Comparison of ENCODE assay signal across 14 cellular contexts in the genomic region with DNA sequence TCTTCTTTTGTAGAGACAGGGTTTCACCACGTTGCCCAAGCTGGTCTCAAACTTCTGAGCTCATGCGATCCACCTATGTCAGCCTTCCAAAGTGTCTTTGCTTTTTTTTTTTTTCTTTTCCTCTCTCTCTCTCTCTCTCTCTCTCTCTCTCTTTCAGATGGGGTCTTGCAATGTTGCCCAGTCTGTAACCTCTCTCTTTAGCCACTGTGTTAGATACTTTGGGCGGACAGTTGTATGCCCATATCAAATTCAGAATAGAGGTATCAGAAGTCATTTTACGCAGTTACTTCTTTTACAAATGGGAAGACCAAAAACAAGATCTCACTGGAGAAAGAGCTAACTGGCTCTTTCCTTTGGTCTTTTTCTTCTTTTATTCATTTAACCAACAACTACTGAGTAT. TPM values are rescaled to one million over a fixed set of nuclear protein-coding genes. Genes with fewer than 3 reads are reported as not detected.
DNase-seq lines count a peak whose midpoint lies in the region; ATAC-seq and TF ChIP-seq lines count a peak whose summit lies in the region.
"Had no signal": no experiment of that assay in that cellular context is flagged by ENCODE, and none has a peak within 500 bp of the region (broad histone marks: within the 10 kb centered on the region; RNA-seq: fewer than 3 reads in every experiment).

No MANE protein-coding gene starts in this region.

- 94 to 97% methylated on average over 4 of the region's 4 CpGs for WGBS in tibial nerve, 2 donors
- no CpG with 5 or more reads among the region's 4 CpGs for WGBS in H9 (ENCODE audit: extremely low coverage, insufficient read length, low lambda C conversion rate)

- TF ChIP-seq POLR2A in tibial nerve (IDR thresholded peaks at IDR 0.05), result no peak

- H3K79me2 ChIP-seq in H9 (ENCODE audit: insufficient read depth, low read length), result no peaks in the 10 kb centered on the region; the same call in 1 of the 2 replicates

- no peak for ATAC-seq in central memory CD8-positive, alpha-beta T cell (replicated peaks; ENCODE audit: extremely low read depth, poor library complexity, severe bottlenecking)
- ATAC-seq in naive B cell (ENCODE audit: low read depth in 2 of 2), result no peak
- ATAC-seq: GM12878 had no signal

- no peaks in the 10 kb centered on the region for H3K79me1 ChIP-seq in H9 (ENCODE audit: insufficient read depth, low read depth, low read length, poor library complexity, severe bottlenecking)

- H4K91ac ChIP-seq in H9 (ENCODE audit: insufficient read length, low read depth, low read length), result no peak overlapping the region

- H3K9ac ChIP-seq in H9 (ENCODE audit: extremely low read depth, insufficient read length, low read length), result no peak overlapping the region

- H3K4me1 Mint-ChIP-seq in activated naive CD4-positive, alpha-beta T cell treated with anti-CD3 and anti-CD28 coated beads, Interleukin-2, amount 10 ng/mL, durations not matched to agents 7 days and 5 days, result peaks cover 21% of the 10 kb centered on the region
- peaks cover 27% of the 10 kb centered on the region for H3K4me1 Mint-ChIP-seq in activated naive CD4-positive, alpha-beta T cell treated with anti-CD3 and anti-CD28 coated beads for 36 hours (ENCODE audit: low read depth)
- H3K4me1 Mint-ChIP-seq in central memory CD8-positive, alpha-beta T cell, result peaks cover 14% of the 10 kb centered on the region
- H3K4me1 Mint-ChIP-seq in naive B cell (peaks cover 20 to 35% (median 23%) of the 10 kb centered on the region in 3 donors), H9 (peaks cover 41% of the 10 kb centered on the region in 2 experiments)

- no peak overlapping the region for H2AK5ac ChIP-seq in H9 (ENCODE audit: insufficient read length, low read length)

- no peaks in the 10 kb centered on the region for H3K36me3 Mint-ChIP-seq in activated naive CD4-positive, alpha-beta T cell treated with anti-CD3 and anti-CD28 coated beads, Interleukin-2, amount 10 ng/mL, durations not matched to agents 7 days and 5 days
- no peaks in the 10 kb centered on the region for H3K36me3 Mint-ChIP-seq in activated naive CD4-positive, alpha-beta T cell treated with anti-CD3 and anti-CD28 coated beads for 36 hours (ENCODE audit: low read depth)
- no peaks in the 10 kb centered on the region for H3K36me3 Mint-ChIP-seq in central memory CD8-positive, alpha-beta T cell (ENCODE audit: insufficient read depth)
- H3K36me3 Mint-ChIP-seq in naive B cell, result no peaks in the 10 kb centered on the region
- peaks cover 7 to 13% (median 9%) of the 10 kb centered on the region in 3 experiments; a peak in 5 of 7 replicates for H3K36me3 Mint-ChIP-seq in H9 (ENCODE audit: insufficient read depth in 1 of 3, low read depth in 3 of 3)

- H4K20me1 ChIP-seq in H9 (ENCODE audit: control insufficient read depth, insufficient read depth, insufficient read length), result no peaks in the 10 kb centered on the region

- peaks cover 0 to 56% (median 12%) of the 10 kb centered on the region in 4 donors for H3K4me1 ChIP-seq in tibial nerve
- 0 out of 2 replicates have a peak, but pooled peaks cover 3% of the 10 kb centered on the region for H3K4me1 ChIP-seq in BE2C
- peaks cover 7% of the 10 kb centered on the region; the same call in 1 of the 2 replicates for H3K4me1 ChIP-seq in H9 (ENCODE audit: insufficient read depth, low read length)

- H2BK12ac ChIP-seq in H9 (ENCODE audit: insufficient read length, low read depth, low read length), result no peak overlapping the region

- no peak overlapping the region for H2BK20ac ChIP-seq in H9 (ENCODE audit: low read depth, low read length, poor library complexity, severe bottlenecking)

- H3K27me3 ChIP-seq in tibial nerve (no peaks in the 10 kb centered on the region), BE2C (no peaks in the 10 kb centered on the region), H9 (ENCODE audit: insufficient read depth, low read length) (no peaks in the 10 kb centered on the region)

- no peak overlapping the region for H3K4ac ChIP-seq in H9 (ENCODE audit: low read depth, low read length)

- H3K4me3 Mint-ChIP-seq in activated naive CD4-positive, alpha-beta T cell treated with anti-CD3 and anti-CD28 coated beads, Interleukin-2, amount 10 ng/mL, durations not matched to agents 7 days and 5 days, result no peak overlapping the region
- H3K4me3 Mint-ChIP-seq in activated naive CD4-positive, alpha-beta T cell treated with anti-CD3 and anti-CD28 coated beads for 36 hours, result no peak overlapping the region
- no peak overlapping the region for H3K4me3 Mint-ChIP-seq in central memory CD8-positive, alpha-beta T cell
- peak overlapping the region in 7 of 8 donors; percentile 3 to 87 (median 62) for H3K4me3 Mint-ChIP-seq in naive B cell
- no peak overlapping the region for H3K4me3 Mint-ChIP-seq in H9

- no peak overlapping the region for H4K8ac ChIP-seq in H9 (replicated peaks; ENCODE audit: insufficient read length, low read depth, low read length)

- no peak overlapping the region for H3K23ac ChIP-seq in H9 (ENCODE audit: insufficient read length, low read depth, low read length)

- peaks cover 0 to 11% (median 0%) of the 10 kb centered on the region in 3 donors for H3K36me3 ChIP-seq in tibial nerve
- no peaks in the 10 kb centered on the region for H3K36me3 ChIP-seq in BE2C

- CTCF ChIA-PET in activated naive CD4-positive, alpha-beta T cell treated with anti-CD3 and anti-CD28 coated beads, Interleukin-2, amount 10 ng/mL, durations not matched to agents 7 days and 5 days (lab: Charles Lee), result interaction anchor here (0.6 to 0.7 kb wide), 2 partner anchors 62 to 219 kb away, joined by 3 to 5 read pairs; no protein-coding TSS in a partner anchor
- CTCF ChIA-PET in activated naive CD4-positive, alpha-beta T cell treated with anti-CD3 and anti-CD28 coated beads for 36 hours (lab: Charles Lee), result interaction anchor here (0.7 to 1.1 kb wide), 2 partner anchors 29 to 227 kb away, joined by 3 to 4 read pairs; no protein-coding TSS in a partner anchor

- H3K9me3 Mint-ChIP-seq in activated naive CD4-positive, alpha-beta T cell treated with anti-CD3 and anti-CD28 coated beads, Interleukin-2, amount 10 ng/mL, durations not matched to agents 7 days and 5 days, result no peaks in the 10 kb centered on the region
- peaks cover 2% of the 10 kb centered on the region for H3K9me3 Mint-ChIP-seq in activated naive CD4-positive, alpha-beta T cell treated with anti-CD3 and anti-CD28 coated beads for 36 hours
- H3K9me3 Mint-ChIP-seq in central memory CD8-positive, alpha-beta T cell, result no peaks in the 10 kb centered on the region
- H3K9me3 Mint-ChIP-seq in naive B cell (peaks cover 0 to 3% (median 0%) of the 10 kb centered on the region in 7 donors), H9 (no peaks in the 10 kb centered on the region)
- H3K9me3 Mint-ChIP-seq: immature natural killer cell had no signal

- H4K5ac ChIP-seq in H9 (ENCODE audit: insufficient read length, low read depth, low read length), result no peak overlapping the region

- H3K4me2 ChIP-seq in H9 (ENCODE audit: insufficient read depth, insufficient read length, low read length), result no peak overlapping the region

- no peak overlapping the region for H2BK5ac ChIP-seq in H9 (ENCODE audit: insufficient read length, low read length)

- H3K4me3 ChIP-seq in tibial nerve, result peak overlapping the region in 1 of 4 donors; percentile 19
- no peak overlapping the region for H3K4me3 ChIP-seq in BE2C (ENCODE audit: low read depth, low read length)
- H3K4me3 ChIP-seq: GM12878 had no signal

- no peak for TF ChIP-seq EP300 in tibial nerve (IDR thresholded peaks at IDR 0.05)

- H3K27ac ChIP-seq in tibial nerve, result peak overlapping the region in 3 of 4 donors; percentile 41 to 79 (median 79)
- H3K27ac ChIP-seq in H9 (ENCODE audit: insufficient read length, low read depth, low read length), result no peak overlapping the region

- H2BK15ac ChIP-seq in H9 (ENCODE audit: low read depth, low read length), result no peak overlapping the region

- H3K27ac Mint-ChIP-seq in activated naive CD4-positive, alpha-beta T cell treated with anti-CD3 and anti-CD28 coated beads, Interleukin-2, amount 10 ng/mL, durations not matched to agents 7 days and 5 days, result peak overlapping the region; percentile 77
- H3K27ac Mint-ChIP-seq in activated naive CD4-positive, alpha-beta T cell treated with anti-CD3 and anti-CD28 coated beads for 36 hours, result no peak overlapping the region
- peak overlapping the region; percentile 22 for H3K27ac Mint-ChIP-seq in central memory CD8-positive, alpha-beta T cell (ENCODE audit: low read depth)
- peak overlapping the region in 3 of 6 donors; percentile 47 to 95 (median 94) for H3K27ac Mint-ChIP-seq in naive B cell
- H3K27ac Mint-ChIP-seq in H9, result no peak overlapping the region

- no peaks in the 10 kb centered on the region for H3K23me2 ChIP-seq in H9 (ENCODE audit: insufficient read length, low read depth, low read length, poor library complexity, severe bottlenecking)

- no peak overlapping the region for H3K18ac ChIP-seq in H9 (ENCODE audit: insufficient read length, low read depth, low read length)

- no peak for DNase-seq in activated naive CD4-positive, alpha-beta T cell treated with anti-CD3 and anti-CD28 coated beads, Interleukin-2, amount 10 ng/mL, durations not matched to agents 7 days and 5 days
- no peak for DNase-seq in activated naive CD4-positive, alpha-beta T cell treated with anti-CD3 and anti-CD28 coated beads for 36 hours
- DNase-seq in central memory CD8-positive, alpha-beta T cell (ENCODE audit: low spot score in 2 of 2), result no peak
- no peak for DNase-seq in naive B cell
- DNase-seq in tibial nerve (ENCODE audit: low spot score in 2 of 2), result no peak
- no peak for DNase-seq in BE2C
- DNase-seq in H9, result no peak
- DNase-seq in COLO668 (lab: John Stamatoyannopoulos, UW; ENCODE audit: unreplicated experiment), result no peak
- DNase-seq: activated CD4-positive, alpha-beta T cell treated with anti-CD3 and anti-CD28 coated beads for 1 hour; immature natural killer cell had no signal

- H3T11ph ChIP-seq in H9 (ENCODE audit: low read length), result no peak overlapping the region

- TF ChIP-seq CTCF in tibial nerve (IDR thresholded peaks at IDR 0.05) (no peak), BE2C (IDR thresholded peaks at IDR 0.05; ENCODE audit: low read depth, low read length) (no peak), H9 (conservative IDR thresholded peaks at IDR 0.05) (no peak)

- H3K27me3 Mint-ChIP-seq in activated naive CD4-positive, alpha-beta T cell treated with anti-CD3 and anti-CD28 coated beads, Interleukin-2, amount 10 ng/mL, durations not matched to agents 7 days and 5 days, result no peaks in the 10 kb centered on the region
- H3K27me3 Mint-ChIP-seq in activated naive CD4-positive, alpha-beta T cell treated with anti-CD3 and anti-CD28 coated beads for 36 hours (ENCODE audit: low read depth), result no peaks in the 10 kb centered on the region
- no peaks in the 10 kb centered on the region for H3K27me3 Mint-ChIP-seq in central memory CD8-positive, alpha-beta T cell
- H3K27me3 Mint-ChIP-seq in naive B cell, result no peaks in the 10 kb centered on the region
- no peaks in the 10 kb centered on the region for H3K27me3 Mint-ChIP-seq in H9 (ENCODE audit: low read depth)

- H3K56ac ChIP-seq in H9 (ENCODE audit: insufficient read length, low read depth, low read length), result no peak overlapping the region

- no peak overlapping the region for H2BK120ac ChIP-seq in H9 (ENCODE audit: low read depth, low read length, poor library complexity, severe bottlenecking)

- no peak overlapping the region for H3K14ac ChIP-seq in H9 (ENCODE audit: insufficient read depth, low read length)

- H3K9me3 ChIP-seq in tibial nerve (no peaks in the 10 kb centered on the region), BE2C (no peaks in the 10 kb centered on the region), H9 (ENCODE audit: control insufficient read depth, low read depth, low read length) (no peaks in the 10 kb centered on the region)

- H2AFZ ChIP-seq in H9 (ENCODE audit: low read length), result no peak overlapping the region

- intact Hi-C loops in activated naive CD4-positive, alpha-beta T cell treated with anti-CD3 and anti-CD28 coated beads for 36 hours (cut with micrococcal nuclease), result no loop called here

RNA-seq across cellular contexts. Expression of gene HEBP1, which starts 6.7 kb away (rescaled TPM):
- 10 to 100 TPM; 28.7 to 32.3 TPM for total RNA-seq in activated naive CD4-positive, alpha-beta T cell treated with anti-CD3 and anti-CD28 coated beads for 36 hours
- polyA plus RNA-seq in naive B cell (ENCODE audit: low read depth in 6 of 6), result 10 to 100 TPM; 20.2 to 37.3 (median 23.4) TPM
- total RNA-seq in tibial nerve (10 to 100 TPM; 42.7 to 61.0 (median 51.7) TPM), H9 (2021) (20.2 and 22.2 TPM in 2 replicates)
- polyA plus RNA-seq in BE2C (2012; ENCODE audit: insufficient read depth, insufficient read length, low read depth), result 1.4 TPM

RNA-seq across cellular contexts. Expression of gene GPRC5D, which starts 41.4 kb away (rescaled TPM):
- not detected for total RNA-seq in activated naive CD4-positive, alpha-beta T cell treated with anti-CD3 and anti-CD28 coated beads for 36 hours
- under 1 TPM in 1 of 6 donors, not detected in 5; 0.32 TPM for polyA plus RNA-seq in naive B cell (ENCODE audit: low read depth in 6 of 6)
- total RNA-seq in tibial nerve, result not detected
- polyA plus RNA-seq in BE2C (2012; ENCODE audit: insufficient read depth, insufficient read length, low read depth), result 1.3 TPM
- total RNA-seq in H9 (2021), result not detected in 2 replicates
- total RNA-seq: Daoy, LHCN-M2, sciatic nerve had no signal

RNA-seq across cellular contexts. Expression of gene FAM234B, which starts 50.8 kb away (rescaled TPM):
- total RNA-seq in activated naive CD4-positive, alpha-beta T cell treated with anti-CD3 and anti-CD28 coated beads for 36 hours, result 1 to 10 TPM; 7.4 to 7.7 TPM
- 1 to 10 TPM; 2.0 to 8.9 (median 6.2) TPM for polyA plus RNA-seq in naive B cell (ENCODE audit: low read depth in 6 of 6)
- total RNA-seq in tibial nerve (10 to 100 TPM in 2 of 4 donors, 1 to 10 TPM in 2; 2.0 to 12.6 (median 8.4) TPM), H9 (2021) (20.2 and 20.8 TPM in 2 replicates)
- 4.2 TPM for polyA plus RNA-seq in BE2C (2012; ENCODE audit: insufficient read depth, insufficient read length, low read depth)

Comparison
In these comparisons a context has a peak if more than half of its experiments do, and no peak if none do; other contexts are left out.
1. H3K27ac Mint-ChIP-seq: peak in activated naive CD4-positive, alpha-beta T cell treated with anti-CD3 and anti-CD28 coated beads, Interleukin-2, amount 10 ng/mL, durations not matched to agents 7 days and 5 days (single experiment) and central memory CD8-positive, alpha-beta T cell (single experiment); none in activated naive CD4-positive, alpha-beta T cell treated with anti-CD3 and anti-CD28 coated beads for 36 hours (single experiment) and H9 (0 of 3).
2. H3K4me3 Mint-ChIP-seq: peak in naive B cell (7 of 8); none in activated naive CD4-positive, alpha-beta T cell treated with anti-CD3 and anti-CD28 coated beads, Interleukin-2, amount 10 ng/mL, durations not matched to agents 7 days and 5 days (single experiment), activated naive CD4-positive, alpha-beta T cell treated with anti-CD3 and anti-CD28 coated beads for 36 hours (single experiment), central memory CD8-positive, alpha-beta T cell (single experiment) and H9 (0 of 2).